ENCODE assay signal across 1 cellular context in the genomic region with DNA sequence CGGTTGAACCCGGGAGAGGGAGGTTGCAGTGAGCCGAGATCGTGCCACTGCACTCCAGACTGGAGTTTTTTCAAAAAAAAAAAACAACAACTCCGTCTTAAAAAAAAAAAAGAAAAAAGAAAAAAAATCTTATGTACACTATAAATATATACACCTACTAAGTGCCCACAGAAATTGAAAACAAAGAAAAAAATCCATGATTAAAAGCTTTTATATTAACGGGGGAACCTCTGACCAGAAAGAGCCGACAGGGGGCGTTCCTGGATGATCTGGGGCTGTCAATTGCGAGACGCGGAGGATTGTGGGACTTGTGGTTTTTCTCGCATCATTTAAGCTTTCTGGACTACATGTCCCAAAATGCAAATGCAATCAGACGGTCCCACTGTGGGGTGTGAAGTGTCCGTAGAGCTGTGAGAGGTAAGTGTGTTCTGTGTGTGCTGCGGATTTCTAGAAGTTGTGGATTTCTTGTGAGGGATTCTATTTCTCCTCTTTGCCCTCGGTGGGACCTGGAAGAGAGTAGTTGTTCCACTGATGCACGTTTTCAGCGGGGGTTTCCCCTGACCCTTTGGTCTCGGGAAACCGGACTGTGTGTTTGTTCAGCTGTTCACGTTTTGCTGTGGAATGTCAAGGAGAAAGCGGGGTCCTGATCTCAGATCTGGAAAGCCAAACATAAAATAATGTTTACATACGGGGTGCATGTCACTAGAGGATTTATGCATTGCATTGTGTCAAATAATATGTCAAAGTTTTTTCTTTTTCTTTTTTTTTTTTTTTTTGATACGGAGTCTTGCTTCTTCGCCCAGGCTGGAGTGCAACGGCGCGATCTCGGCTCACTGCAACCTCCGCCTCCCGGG.
A peak's percentile ranks its signal among the peaks of the same experiment; 100 is the strongest.
TF ChIP-seq lines count a peak whose summit lies in the region.

A gene with protein sequence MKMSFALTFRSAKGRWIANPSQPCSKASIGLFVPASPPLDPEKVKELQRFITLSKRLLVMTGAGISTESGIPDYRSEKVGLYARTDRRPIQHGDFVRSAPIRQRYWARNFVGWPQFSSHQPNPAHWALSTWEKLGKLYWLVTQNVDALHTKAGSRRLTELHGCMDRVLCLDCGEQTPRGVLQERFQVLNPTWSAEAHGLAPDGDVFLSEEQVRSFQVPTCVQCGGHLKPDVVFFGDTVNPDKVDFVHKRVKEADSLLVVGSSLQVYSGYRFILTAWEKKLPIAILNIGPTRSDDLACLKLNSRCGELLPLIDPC (plus strand): TSS at position 360 of the 854 bp plus-strand sequence. CDS start 1,241 bp downstream, outside the sequence.

TF ChIP-seq in HepG2, 621 proteins besides CTCF, POLR2A, EP300 and RAD21 (continued from another document and continues in another):
- TF ChIP-seq, protein P1, sequence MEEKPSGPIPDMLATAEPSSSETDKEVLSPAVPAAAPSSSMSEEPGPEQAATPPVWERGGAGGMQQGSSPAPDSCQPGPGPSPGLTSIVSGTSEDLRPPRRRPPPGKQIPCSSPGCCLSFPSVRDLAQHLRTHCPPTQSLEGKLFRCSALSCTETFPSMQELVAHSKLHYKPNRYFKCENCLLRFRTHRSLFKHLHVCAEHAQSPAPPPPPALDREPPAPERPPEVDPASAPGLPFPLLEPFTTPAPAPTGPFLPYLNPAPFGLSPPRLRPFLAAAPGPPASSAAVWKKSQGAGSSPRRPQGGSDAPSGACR (CRISPR knock-in tag; IDR thresholded peaks at IDR 0.05) = peak; percentile 51; the same call in 1 of the 2 replicates
- TF ChIP-seq, protein P2, sequence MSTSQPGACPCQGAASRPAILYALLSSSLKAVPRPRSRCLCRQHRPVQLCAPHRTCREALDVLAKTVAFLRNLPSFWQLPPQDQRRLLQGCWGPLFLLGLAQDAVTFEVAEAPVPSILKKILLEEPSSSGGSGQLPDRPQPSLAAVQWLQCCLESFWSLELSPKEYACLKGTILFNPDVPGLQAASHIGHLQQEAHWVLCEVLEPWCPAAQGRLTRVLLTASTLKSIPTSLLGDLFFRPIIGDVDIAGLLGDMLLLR (CRISPR knock-in tag; IDR thresholded peaks at IDR 0.05) = no peak
- TF ChIP-seq SOX5 (CRISPR knock-in tag; IDR thresholded peaks at IDR 0.05; ENCODE audit: borderline replicate concordance) (peak; percentile 22; the same call in 1 of the 2 replicates), HMG20A (CRISPR knock-in tag; IDR thresholded peaks at IDR 0.05; ENCODE audit: borderline replicate concordance) (peak; percentile 13; the same call in 1 of the 2 replicates), ZNF460 (CRISPR knock-in tag; IDR thresholded peaks at IDR 0.05; ENCODE audit: borderline replicate concordance) (no peak), GATAD1 (CRISPR knock-in tag; IDR thresholded peaks at IDR 0.05) (peak; percentile 73), RCOR2 (CRISPR knock-in tag; IDR thresholded peaks at IDR 0.05) (0 out of 2 replicates have a peak, but pooled peaks have one; percentile 10), AHR (CRISPR knock-in tag; IDR thresholded peaks at IDR 0.05) (no peak), YEATS4 (CRISPR knock-in tag; IDR thresholded peaks at IDR 0.05; ENCODE audit: borderline replicate concordance) (peak; percentile 41), ZNF616 (CRISPR knock-in tag; IDR thresholded peaks at IDR 0.05; ENCODE audit: low read depth) (no peak), KAT8 (CRISPR knock-in tag; IDR thresholded peaks at IDR 0.05) (peak; percentile 62; the same call in 1 of the 2 replicates), RARA (CRISPR knock-in tag; IDR thresholded peaks at IDR 0.05) (peak; percentile 36; the same call in 1 of the 2 replicates), SP140L (CRISPR knock-in tag; IDR thresholded peaks at IDR 0.05; ENCODE audit: borderline replicate concordance) (0 out of 2 replicates have a peak, but pooled peaks have one; percentile 36), ZNF484 (CRISPR knock-in tag; IDR thresholded peaks at IDR 0.05; ENCODE audit: borderline replicate concordance, low read depth) (no peak), ELF1 (CRISPR knock-in tag; IDR thresholded peaks at IDR 0.05) (peak; percentile 43), GATAD2A (CRISPR knock-in tag; IDR thresholded peaks at IDR 0.05) (peak; percentile 16), NCOR1 (IDR thresholded peaks at IDR 0.05; ENCODE audit: borderline replicate concordance, low read length) (peak; percentile 53; the same call in 1 of the 2 replicates), ZNF615 (CRISPR knock-in tag; IDR thresholded peaks at IDR 0.05; ENCODE audit: borderline replicate concordance) (no peak), ZMYM4 (CRISPR knock-in tag; IDR thresholded peaks at IDR 0.05) (peak; percentile 40), PHF5A (CRISPR knock-in tag; IDR thresholded peaks at IDR 0.05; ENCODE audit: low read depth, unreplicated experiment) (no peak), TP53 (CRISPR knock-in tag; conservative IDR thresholded peaks at IDR 0.05) (no peak), POLR2AphosphoS5 (IDR thresholded peaks at IDR 0.05; ENCODE audit: low read depth, low read length) (peak; percentile 75), ZEB1 (IDR thresholded peaks at IDR 0.05; ENCODE audit: insufficient replicate concordance, low read depth) (no peak), ZBTB20 (CRISPR knock-in tag; IDR thresholded peaks at IDR 0.05; ENCODE audit: borderline replicate concordance, low read depth) (no peak), RFXAP (CRISPR knock-in tag; IDR thresholded peaks at IDR 0.05; ENCODE audit: borderline replicate concordance) (peak; percentile 42; the same call in 1 of the 2 replicates), ZNF501 (CRISPR knock-in tag; IDR thresholded peaks at IDR 0.05) (peak; percentile 72), FOXK1 (CRISPR knock-in tag; IDR thresholded peaks at IDR 0.05; ENCODE audit: borderline replicate concordance, low read depth) (peak; percentile 67; the same call in 1 of the 2 replicates), ELF3 (CRISPR knock-in tag; IDR thresholded peaks at IDR 0.05) (peak; percentile 25; the same call in 1 of the 2 replicates), BCL6 (CRISPR knock-in tag; IDR thresholded peaks at IDR 0.05) (0 out of 2 replicates have a peak, but pooled peaks have one; percentile 24), ZNF605 (CRISPR knock-in tag; IDR thresholded peaks at IDR 0.05) (peak; percentile 74), NFE2 (CRISPR knock-in tag; IDR thresholded peaks at IDR 0.05) (no peak), ZNF34 (CRISPR knock-in tag; IDR thresholded peaks at IDR 0.05; ENCODE audit: borderline replicate concordance) (no peak), ZMYM2 (CRISPR knock-in tag; IDR thresholded peaks at IDR 0.05) (no peak), HNRNPK (IDR thresholded peaks at IDR 0.05; ENCODE audit: low read depth, low read length, poor library complexity, severe bottlenecking) (no peak), ZBTB7B (CRISPR knock-in tag; IDR thresholded peaks at IDR 0.05) (0 out of 2 replicates have a peak, but pooled peaks have one; percentile 41), CHD2 (IDR thresholded peaks at IDR 0.05; ENCODE audit: low read depth, low read length) (no peak)
- TF ChIP-seq, protein P3, sequence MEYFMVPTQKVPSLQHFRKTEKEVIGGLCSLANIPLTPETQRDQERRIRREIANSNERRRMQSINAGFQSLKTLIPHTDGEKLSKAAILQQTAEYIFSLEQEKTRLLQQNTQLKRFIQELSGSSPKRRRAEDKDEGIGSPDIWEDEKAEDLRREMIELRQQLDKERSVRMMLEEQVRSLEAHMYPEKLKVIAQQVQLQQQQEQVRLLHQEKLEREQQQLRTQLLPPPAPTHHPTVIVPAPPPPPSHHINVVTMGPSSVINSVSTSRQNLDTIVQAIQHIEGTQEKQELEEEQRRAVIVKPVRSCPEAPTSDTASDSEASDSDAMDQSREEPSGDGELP (IDR thresholded peaks at IDR 0.05; ENCODE audit: borderline replicate concordance, low read depth) = peak; percentile 100
- TF ChIP-seq, protein P4, sequence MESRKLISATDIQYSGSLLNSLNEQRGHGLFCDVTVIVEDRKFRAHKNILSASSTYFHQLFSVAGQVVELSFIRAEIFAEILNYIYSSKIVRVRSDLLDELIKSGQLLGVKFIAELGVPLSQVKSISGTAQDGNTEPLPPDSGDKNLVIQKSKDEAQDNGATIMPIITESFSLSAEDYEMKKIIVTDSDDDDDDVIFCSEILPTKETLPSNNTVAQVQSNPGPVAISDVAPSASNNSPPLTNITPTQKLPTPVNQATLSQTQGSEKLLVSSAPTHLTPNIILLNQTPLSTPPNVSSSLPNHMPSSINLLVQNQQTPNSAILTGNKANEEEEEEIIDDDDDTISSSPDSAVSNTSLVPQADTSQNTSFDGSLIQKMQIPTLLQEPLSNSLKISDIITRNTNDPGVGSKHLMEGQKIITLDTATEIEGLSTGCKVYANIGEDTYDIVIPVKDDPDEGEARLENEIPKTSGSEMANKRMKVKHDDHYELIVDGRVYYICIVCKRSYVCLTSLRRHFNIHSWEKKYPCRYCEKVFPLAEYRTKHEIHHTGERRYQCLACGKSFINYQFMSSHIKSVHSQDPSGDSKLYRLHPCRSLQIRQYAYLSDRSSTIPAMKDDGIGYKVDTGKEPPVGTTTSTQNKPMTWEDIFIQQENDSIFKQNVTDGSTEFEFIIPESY (CRISPR knock-in tag; IDR thresholded peaks at IDR 0.05) = peak; percentile 46; the same call in 1 of the 2 replicates
- TF ChIP-seq, protein P5, sequence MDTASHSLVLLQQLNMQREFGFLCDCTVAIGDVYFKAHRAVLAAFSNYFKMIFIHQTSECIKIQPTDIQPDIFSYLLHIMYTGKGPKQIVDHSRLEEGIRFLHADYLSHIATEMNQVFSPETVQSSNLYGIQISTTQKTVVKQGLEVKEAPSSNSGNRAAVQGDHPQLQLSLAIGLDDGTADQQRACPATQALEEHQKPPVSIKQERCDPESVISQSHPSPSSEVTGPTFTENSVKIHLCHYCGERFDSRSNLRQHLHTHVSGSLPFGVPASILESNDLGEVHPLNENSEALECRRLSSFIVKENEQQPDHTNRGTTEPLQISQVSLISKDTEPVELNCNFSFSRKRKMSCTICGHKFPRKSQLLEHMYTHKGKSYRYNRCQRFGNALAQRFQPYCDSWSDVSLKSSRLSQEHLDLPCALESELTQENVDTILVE (CRISPR knock-in tag; IDR thresholded peaks at IDR 0.05) = 0 out of 2 replicates have a peak, but pooled peaks have one; percentile 19
- TF ChIP-seq, protein P6, sequence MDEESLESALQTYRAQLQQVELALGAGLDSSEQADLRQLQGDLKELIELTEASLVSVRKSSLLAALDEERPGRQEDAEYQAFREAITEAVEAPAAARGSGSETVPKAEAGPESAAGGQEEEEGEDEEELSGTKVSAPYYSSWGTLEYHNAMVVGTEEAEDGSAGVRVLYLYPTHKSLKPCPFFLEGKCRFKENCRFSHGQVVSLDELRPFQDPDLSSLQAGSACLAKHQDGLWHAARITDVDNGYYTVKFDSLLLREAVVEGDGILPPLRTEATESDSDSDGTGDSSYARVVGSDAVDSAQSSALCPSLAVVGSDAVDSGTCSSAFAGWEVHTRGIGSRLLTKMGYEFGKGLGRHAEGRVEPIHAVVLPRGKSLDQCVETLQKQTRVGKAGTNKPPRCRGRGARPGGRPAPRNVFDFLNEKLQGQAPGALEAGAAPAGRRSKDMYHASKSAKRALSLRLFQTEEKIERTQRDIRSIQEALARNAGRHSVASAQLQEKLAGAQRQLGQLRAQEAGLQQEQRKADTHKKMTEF (CRISPR knock-in tag; IDR thresholded peaks at IDR 0.05) = peak; percentile 44; the same call in 1 of the 2 replicates
- TF ChIP-seq, protein P7, sequence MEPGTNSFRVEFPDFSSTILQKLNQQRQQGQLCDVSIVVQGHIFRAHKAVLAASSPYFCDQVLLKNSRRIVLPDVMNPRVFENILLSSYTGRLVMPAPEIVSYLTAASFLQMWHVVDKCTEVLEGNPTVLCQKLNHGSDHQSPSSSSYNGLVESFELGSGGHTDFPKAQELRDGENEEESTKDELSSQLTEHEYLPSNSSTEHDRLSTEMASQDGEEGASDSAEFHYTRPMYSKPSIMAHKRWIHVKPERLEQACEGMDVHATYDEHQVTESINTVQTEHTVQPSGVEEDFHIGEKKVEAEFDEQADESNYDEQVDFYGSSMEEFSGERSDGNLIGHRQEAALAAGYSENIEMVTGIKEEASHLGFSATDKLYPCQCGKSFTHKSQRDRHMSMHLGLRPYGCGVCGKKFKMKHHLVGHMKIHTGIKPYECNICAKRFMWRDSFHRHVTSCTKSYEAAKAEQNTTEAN (CRISPR knock-in tag; conservative IDR thresholded peaks at IDR 0.05) = no peak; the same call in 1 of the 2 replicates
- TF ChIP-seq, protein P8, sequence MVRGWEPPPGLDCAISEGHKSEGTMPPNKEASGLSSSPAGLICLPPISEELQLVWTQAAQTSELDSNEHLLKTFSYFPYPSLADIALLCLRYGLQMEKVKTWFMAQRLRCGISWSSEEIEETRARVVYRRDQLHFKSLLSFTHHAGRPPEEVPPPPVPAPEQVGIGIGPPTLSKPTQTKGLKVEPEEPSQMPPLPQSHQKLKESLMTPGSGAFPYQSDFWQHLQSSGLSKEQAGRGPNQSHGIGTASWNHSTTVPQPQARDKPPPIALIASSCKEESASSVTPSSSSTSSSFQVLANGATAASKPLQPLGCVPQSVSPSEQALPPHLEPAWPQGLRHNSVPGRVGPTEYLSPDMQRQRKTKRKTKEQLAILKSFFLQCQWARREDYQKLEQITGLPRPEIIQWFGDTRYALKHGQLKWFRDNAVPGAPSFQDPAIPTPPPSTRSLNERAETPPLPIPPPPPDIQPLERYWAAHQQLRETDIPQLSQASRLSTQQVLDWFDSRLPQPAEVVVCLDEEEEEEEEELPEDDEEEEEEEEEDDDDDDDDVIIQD (CRISPR knock-in tag; IDR thresholded peaks at IDR 0.05; ENCODE audit: low read depth) = peak; percentile 16; the same call in 1 of the 2 replicates
- TF ChIP-seq, protein P9, sequence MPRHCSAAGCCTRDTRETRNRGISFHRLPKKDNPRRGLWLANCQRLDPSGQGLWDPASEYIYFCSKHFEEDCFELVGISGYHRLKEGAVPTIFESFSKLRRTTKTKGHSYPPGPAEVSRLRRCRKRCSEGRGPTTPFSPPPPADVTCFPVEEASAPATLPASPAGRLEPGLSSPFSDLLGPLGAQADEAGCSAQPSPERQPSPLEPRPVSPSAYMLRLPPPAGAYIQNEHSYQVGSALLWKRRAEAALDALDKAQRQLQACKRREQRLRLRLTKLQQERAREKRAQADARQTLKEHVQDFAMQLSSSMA (CRISPR knock-in tag; IDR thresholded peaks at IDR 0.05) = no peak
- TF ChIP-seq, protein P10, sequence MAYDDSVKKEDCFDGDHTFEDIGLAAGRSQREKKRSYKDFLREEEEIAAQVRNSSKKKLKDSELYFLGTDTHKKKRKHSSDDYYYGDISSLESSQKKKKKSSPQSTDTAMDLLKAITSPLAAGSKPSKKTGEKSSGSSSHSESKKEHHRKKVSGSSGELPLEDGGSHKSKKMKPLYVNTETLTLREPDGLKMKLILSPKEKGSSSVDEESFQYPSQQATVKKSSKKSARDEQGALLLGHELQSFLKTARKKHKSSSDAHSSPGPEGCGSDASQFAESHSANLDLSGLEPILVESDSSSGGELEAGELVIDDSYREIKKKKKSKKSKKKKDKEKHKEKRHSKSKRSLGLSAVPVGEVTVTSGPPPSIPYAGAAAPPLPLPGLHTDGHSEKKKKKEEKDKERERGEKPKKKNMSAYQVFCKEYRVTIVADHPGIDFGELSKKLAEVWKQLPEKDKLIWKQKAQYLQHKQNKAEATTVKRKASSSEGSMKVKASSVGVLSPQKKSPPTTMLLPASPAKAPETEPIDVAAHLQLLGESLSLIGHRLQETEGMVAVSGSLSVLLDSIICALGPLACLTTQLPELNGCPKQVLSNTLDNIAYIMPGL (CRISPR knock-in tag; IDR thresholded peaks at IDR 0.05; ENCODE audit: borderline replicate concordance in 1 of 2, low read depth in 1 of 2) = peak; percentile 65 to 67; a peak in 3 of 4 replicates
- TF ChIP-seq, protein P11, sequence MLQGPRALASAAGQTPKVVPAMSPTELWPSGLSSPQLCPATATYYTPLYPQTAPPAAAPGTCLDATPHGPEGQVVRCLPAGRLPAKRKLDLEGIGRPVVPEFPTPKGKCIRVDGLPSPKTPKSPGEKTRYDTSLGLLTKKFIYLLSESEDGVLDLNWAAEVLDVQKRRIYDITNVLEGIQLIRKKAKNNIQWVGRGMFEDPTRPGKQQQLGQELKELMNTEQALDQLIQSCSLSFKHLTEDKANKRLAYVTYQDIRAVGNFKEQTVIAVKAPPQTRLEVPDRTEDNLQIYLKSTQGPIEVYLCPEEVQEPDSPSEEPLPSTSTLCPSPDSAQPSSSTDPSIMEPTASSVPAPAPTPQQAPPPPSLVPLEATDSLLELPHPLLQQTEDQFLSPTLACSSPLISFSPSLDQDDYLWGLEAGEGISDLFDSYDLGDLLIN (CRISPR knock-in tag; IDR thresholded peaks at IDR 0.05; ENCODE audit: borderline replicate concordance) = no peak
